1 cellular context compared by ENCODE assay signal in genomic region chr15:101107625-101108457, GRCh38.
TF ChIP-seq lines count a peak whose summit lies in the region.

No MANE protein-coding gene starts in this region.

TF ChIP-seq in K562, 482 proteins besides CTCF, POLR2A, EP300 and RAD21 (continued from another document):
- TF ChIP-seq HCFC1 (IDR thresholded peaks at IDR 0.05; ENCODE audit: low read depth, low read length) (no peak), LCOR (CRISPR knock-in tag; IDR thresholded peaks at IDR 0.05) (peak; percentile 76), THAP12 (CRISPR knock-in tag; IDR thresholded peaks at IDR 0.05) (no peak), SAFB2 (IDR thresholded peaks at IDR 0.05; ENCODE audit: borderline replicate concordance, low read depth, low read length, severe bottlenecking) (no peak), BCOR (IDR thresholded peaks at IDR 0.05) (peak; percentile 61; the same call in 1 of the 2 replicates), STAT5A (IDR thresholded peaks at IDR 0.05; ENCODE audit: borderline replicate concordance, low read length) (peak; percentile 65), E2F6 (IDR thresholded peaks at IDR 0.05; ENCODE audit: borderline replicate concordance in 1 of 2, extremely low read depth in 1 of 2, insufficient read depth in 1 of 2, insufficient read length in 1 of 2, low read depth in 1 of 2, low read length in 1 of 2, poor library complexity in 1 of 2, severe bottlenecking in 1 of 2) (no peak), CC2D1A (IDR thresholded peaks at IDR 0.05) (peak; percentile 95), CREM (IDR thresholded peaks at IDR 0.05; ENCODE audit: low read depth) (no peak), ZNF668 (CRISPR knock-in tag; IDR thresholded peaks at IDR 0.05) (no peak), ZC3H4 (CRISPR knock-in tag; IDR thresholded peaks at IDR 0.05; ENCODE audit: borderline replicate concordance) (no peak), ETV1 (tag; conservative IDR thresholded peaks at IDR 0.05; ENCODE audit: low read depth) (no peak), ETS2 (tag; IDR thresholded peaks at IDR 0.05; ENCODE audit: borderline replicate concordance, poor library complexity, severe bottlenecking) (no peak), EGR1 (conservative IDR thresholded peaks at IDR 0.05) (peak; percentile 44), TFE3 (CRISPR knock-in tag; IDR thresholded peaks at IDR 0.05) (peak; percentile 19; the same call in 1 of the 2 replicates), NCOA1 (IDR thresholded peaks at IDR 0.05; ENCODE audit: low read depth) (peak; percentile 28; the same call in 1 of the 2 replicates), MTA3 (IDR thresholded peaks at IDR 0.05; ENCODE audit: borderline replicate concordance) (no peak), E2F8 (IDR thresholded peaks at IDR 0.05; ENCODE audit: low read depth, partially characterized antibody) (no peak), ZNF766 (CRISPR knock-in tag; conservative IDR thresholded peaks at IDR 0.05) (0 out of 2 replicates have a peak, but pooled peaks have one; percentile 54), SETDB1 (IDR thresholded peaks at IDR 0.05; ENCODE audit: low read length) (no peak), MTA2 (IDR thresholded peaks at IDR 0.05; ENCODE audit: low read depth) (peak; percentile 83), SOX6 (IDR thresholded peaks at IDR 0.05) (peak; percentile 64; the same call in 1 of the 2 replicates), NFYB (IDR thresholded peaks at IDR 0.05; ENCODE audit: extremely low read depth, insufficient read length) (peak; percentile 75)
- TF ChIP-seq, protein P1, sequence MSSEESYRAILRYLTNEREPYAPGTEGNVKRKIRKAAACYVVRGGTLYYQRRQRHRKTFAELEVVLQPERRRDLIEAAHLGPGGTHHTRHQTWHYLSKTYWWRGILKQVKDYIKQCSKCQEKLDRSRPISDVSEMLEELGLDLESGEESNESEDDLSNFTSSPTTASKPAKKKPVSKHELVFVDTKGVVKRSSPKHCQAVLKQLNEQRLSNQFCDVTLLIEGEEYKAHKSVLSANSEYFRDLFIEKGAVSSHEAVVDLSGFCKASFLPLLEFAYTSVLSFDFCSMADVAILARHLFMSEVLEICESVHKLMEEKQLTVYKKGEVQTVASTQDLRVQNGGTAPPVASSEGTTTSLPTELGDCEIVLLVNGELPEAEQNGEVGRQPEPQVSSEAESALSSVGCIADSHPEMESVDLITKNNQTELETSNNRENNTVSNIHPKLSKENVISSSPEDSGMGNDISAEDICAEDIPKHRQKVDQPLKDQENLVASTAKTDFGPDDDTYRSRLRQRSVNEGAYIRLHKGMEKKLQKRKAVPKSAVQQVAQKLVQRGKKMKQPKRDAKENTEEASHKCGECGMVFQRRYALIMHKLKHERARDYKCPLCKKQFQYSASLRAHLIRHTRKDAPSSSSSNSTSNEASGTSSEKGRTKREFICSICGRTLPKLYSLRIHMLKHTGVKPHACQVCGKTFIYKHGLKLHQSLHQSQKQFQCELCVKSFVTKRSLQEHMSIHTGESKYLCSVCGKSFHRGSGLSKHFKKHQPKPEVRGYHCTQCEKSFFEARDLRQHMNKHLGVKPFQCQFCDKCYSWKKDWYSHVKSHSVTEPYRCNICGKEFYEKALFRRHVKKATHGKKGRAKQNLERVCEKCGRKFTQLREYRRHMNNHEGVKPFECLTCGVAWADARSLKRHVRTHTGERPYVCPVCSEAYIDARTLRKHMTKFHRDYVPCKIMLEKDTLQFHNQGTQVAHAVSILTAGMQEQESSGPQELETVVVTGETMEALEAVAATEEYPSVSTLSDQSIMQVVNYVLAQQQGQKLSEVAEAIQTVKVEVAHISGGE (CRISPR knock-in tag; IDR thresholded peaks at IDR 0.05) = peak in 1 of 3 experiments; percentile 70; a peak in 2 of 6 replicates
- TF ChIP-seq, protein P2, sequence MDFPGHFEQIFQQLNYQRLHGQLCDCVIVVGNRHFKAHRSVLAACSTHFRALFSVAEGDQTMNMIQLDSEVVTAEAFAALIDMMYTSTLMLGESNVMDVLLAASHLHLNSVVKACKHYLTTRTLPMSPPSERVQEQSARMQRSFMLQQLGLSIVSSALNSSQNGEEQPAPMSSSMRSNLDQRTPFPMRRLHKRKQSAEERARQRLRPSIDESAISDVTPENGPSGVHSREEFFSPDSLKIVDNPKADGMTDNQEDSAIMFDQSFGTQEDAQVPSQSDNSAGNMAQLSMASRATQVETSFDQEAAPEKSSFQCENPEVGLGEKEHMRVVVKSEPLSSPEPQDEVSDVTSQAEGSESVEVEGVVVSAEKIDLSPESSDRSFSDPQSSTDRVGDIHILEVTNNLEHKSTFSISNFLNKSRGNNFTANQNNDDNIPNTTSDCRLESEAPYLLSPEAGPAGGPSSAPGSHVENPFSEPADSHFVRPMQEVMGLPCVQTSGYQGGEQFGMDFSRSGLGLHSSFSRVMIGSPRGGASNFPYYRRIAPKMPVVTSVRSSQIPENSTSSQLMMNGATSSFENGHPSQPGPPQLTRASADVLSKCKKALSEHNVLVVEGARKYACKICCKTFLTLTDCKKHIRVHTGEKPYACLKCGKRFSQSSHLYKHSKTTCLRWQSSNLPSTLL (IDR thresholded peaks at IDR 0.05) = peak; percentile 95
